16 cellular contexts compared by ENCODE assay signal in genomic region chr16:89199241-89200123, GRCh38. TPM values are rescaled to one million over a fixed set of nuclear protein-coding genes. Genes with fewer than 3 reads are reported as not detected.
A peak's percentile ranks its signal among the peaks of the same experiment; 100 is the strongest.
DNase-seq lines count a peak whose midpoint lies in the region; ATAC-seq and TF ChIP-seq lines count a peak whose summit lies in the region.
"Had no signal": no experiment of that assay in that cellular context is flagged by ENCODE, and none has a peak within 500 bp of the region (broad histone marks: within the 10 kb centered on the region; RNA-seq: fewer than 3 reads in every experiment).

No MANE protein-coding gene starts in this region.

- CTCF ChIA-PET in Caco-2 (lab: Charles Lee): no interaction called here

- no peak overlapping the region for H3K27ac ChIP-seq in HUES6 (ENCODE audit: low read depth, low read length)

- peaks cover 8% of the 10 kb centered on the region for H3K4me1 Mint-ChIP-seq in Caco-2 (ENCODE audit: low read depth, unreplicated experiment)
- peaks cover 7% of the 10 kb centered on the region for H3K4me1 Mint-ChIP-seq in chondrocyte (ENCODE audit: low read depth)
- peaks cover 16% of the 10 kb centered on the region for H3K4me1 Mint-ChIP-seq in nephron progenitor cell
- peaks cover 0 to 18% (median 14%) of the 10 kb centered on the region in 4 donors for H3K4me1 Mint-ChIP-seq in naive thymus-derived CD8-positive, alpha-beta T cell
- H3K4me1 Mint-ChIP-seq: nephron had no signal

- H3K9me3 Mint-ChIP-seq in Caco-2 (ENCODE audit: unreplicated experiment): no peaks in the 10 kb centered on the region
- H3K9me3 Mint-ChIP-seq in chondrocyte (ENCODE audit: low read depth): peaks cover 9% of the 10 kb centered on the region
- peaks cover 21% of the 10 kb centered on the region for H3K9me3 Mint-ChIP-seq in nephron progenitor cell
- H3K9me3 Mint-ChIP-seq in naive thymus-derived CD8-positive, alpha-beta T cell: peaks cover 0 to 4% (median 0%) of the 10 kb centered on the region in 9 donors

- BruUV-seq in Caco-2 (replicated peaks; lab: Mats Ljungman, UMichigan): no TSS peak

- TF ChIP-seq CTCF in Caco-2 (IDR thresholded peaks at IDR 0.05; ENCODE audit: insufficient read depth in 1 of 2, low read depth in 1 of 2, low read length in 1 of 2, severe bottlenecking in 1 of 2, unreplicated experiment in 1 of 2) (no peak), chondrocyte (IDR thresholded peaks at IDR 0.05) (no peak), nephron progenitor cell (IDR thresholded peaks at IDR 0.05) (no peak)

- H3K36me3 ChIP-seq in Caco-2 (ENCODE audit: control insufficient read depth, insufficient read depth, low read length) (no peaks in the 10 kb centered on the region), HUES6 (ENCODE audit: control insufficient read depth, insufficient read depth, low read length) (no peaks in the 10 kb centered on the region)

- H3K4me1 ChIP-seq in Caco-2: peaks cover 17% of the 10 kb centered on the region
- peaks cover 11% of the 10 kb centered on the region for H3K4me1 ChIP-seq in HUES6 (ENCODE audit: control insufficient read depth, insufficient read depth, low read length)

- H3K4me3 Mint-ChIP-seq in Caco-2 (ENCODE audit: unreplicated experiment) (peak overlapping the region; percentile 34), chondrocyte (ENCODE audit: unreplicated experiment) (no peak overlapping the region), nephron progenitor cell (peak overlapping the region; percentile 69)
- H3K4me3 Mint-ChIP-seq in naive thymus-derived CD8-positive, alpha-beta T cell: peak overlapping the region in 2 of 10 donors; percentile 31 to 56
- H3K4me3 Mint-ChIP-seq: activated CD8-positive, alpha-beta memory T cell treated with anti-CD3 and anti-CD28 coated beads, Interleukin-2, amount 10 ng/mL, durations not matched to agents 7 days and 5 days had no signal

- H3K9me3 ChIP-seq in Caco-2 (no peaks in the 10 kb centered on the region), HUES6 (ENCODE audit: control insufficient read depth, insufficient read depth, low read depth, low read length) (no peaks in the 10 kb centered on the region)

- DNase-seq in Caco-2: no peak
- DNase-seq in chondrocyte (ENCODE audit: low spot score): peak; percentile 75
- DNase-seq in nephron progenitor cell: no peak
- DNase-seq in NCI-H226: no peak
- DNase-seq in naive thymus-derived CD8-positive, alpha-beta T cell: no peak
- no peak for DNase-seq in epidermal melanocyte (ENCODE audit: insufficient read length, low spot score)
- DNase-seq: activated CD8-positive, alpha-beta memory T cell treated with anti-CD3 and anti-CD28 coated beads, Interleukin-2, amount 10 ng/mL, durations not matched to agents 7 days and 5 days; cerebellar nuclear complex; DMS 273 treated with DMSO at 0.1 percent for 48 hours; KBM-7; NCI-H1092 treated with DMSO at 0.1 percent for 48 hours; NCI-H748 treated with DMSO at 0.1 percent for 48 hours had no signal

- H3K27me3 Mint-ChIP-seq in Caco-2 (ENCODE audit: insufficient read depth, unreplicated experiment) (peaks cover 12% of the 10 kb centered on the region), chondrocyte (ENCODE audit: low read depth) (peaks cover 27% of the 10 kb centered on the region), nephron progenitor cell (ENCODE audit: low read depth, poor library complexity) (peaks cover 63% of the 10 kb centered on the region)
- peaks cover 18 to 45% (median 29%) of the 10 kb centered on the region in 5 donors for H3K27me3 Mint-ChIP-seq in naive thymus-derived CD8-positive, alpha-beta T cell

- intact Hi-C loops in Caco-2 (cut with micrococcal nuclease; ENCODE audit: unreplicated experiment): loop anchor here (2.0 kb wide), 1 partner anchor 17 kb away; the partner anchor contains the start of gene ZNF778

- peaks cover 7% of the 10 kb centered on the region for H3K36me3 Mint-ChIP-seq in Caco-2 (ENCODE audit: insufficient read depth, unreplicated experiment)
- H3K36me3 Mint-ChIP-seq in chondrocyte (ENCODE audit: low read depth): peaks cover 3% of the 10 kb centered on the region
- peaks cover 7% of the 10 kb centered on the region for H3K36me3 Mint-ChIP-seq in nephron progenitor cell (ENCODE audit: low read depth)
- H3K36me3 Mint-ChIP-seq in naive thymus-derived CD8-positive, alpha-beta T cell: peaks cover 0 to 5% (median 0%) of the 10 kb centered on the region in 3 donors

- H3K4me3 ChIP-seq in Caco-2 (ENCODE audit: low read depth, low read length): no peak overlapping the region
- peak overlapping the region; percentile 81 for H3K4me3 ChIP-seq in HUES6 (ENCODE audit: low read depth, low read length)
- H3K4me3 ChIP-seq: lung had no signal

- no peak overlapping the region for H3K9ac ChIP-seq in HUES6 (ENCODE audit: low read length)

- H3K27ac Mint-ChIP-seq in Caco-2 (ENCODE audit: unreplicated experiment): no peak overlapping the region
- no peak overlapping the region for H3K27ac Mint-ChIP-seq in chondrocyte (ENCODE audit: unreplicated experiment)
- H3K27ac Mint-ChIP-seq in nephron progenitor cell: no peak overlapping the region
- peak overlapping the region in 1 of 10 donors; percentile 18 for H3K27ac Mint-ChIP-seq in naive thymus-derived CD8-positive, alpha-beta T cell
- H3K27ac Mint-ChIP-seq: activated CD8-positive, alpha-beta memory T cell treated with anti-CD3 and anti-CD28 coated beads, Interleukin-2, amount 10 ng/mL, durations not matched to agents 7 days and 5 days; nephron had no signal

- H3K27me3 ChIP-seq in Caco-2 (replicated peaks; ENCODE audit: control insufficient read depth, insufficient read depth, low read length): no peaks in the 10 kb centered on the region; the same call in 1 of the 2 replicates
- H3K27me3 ChIP-seq in HUES6 (ENCODE audit: control insufficient read depth, insufficient read depth, low read length): peaks cover 64% of the 10 kb centered on the region

- no peak for ATAC-seq in naive thymus-derived CD8-positive, alpha-beta T cell
- no peak for ATAC-seq in GM21515 (IDR thresholded peaks at IDR 0.05; ENCODE audit: unreplicated experiment)
- ATAC-seq: activated CD8-positive, alpha-beta memory T cell treated with anti-CD3 and anti-CD28 coated beads, Interleukin-2, amount 10 ng/mL, durations not matched to agents 7 days and 5 days had no signal

- POLR2A ChIA-PET in Caco-2 (lab: Charles Lee): no interaction called here
- POLR2A ChIA-PET in naive thymus-derived CD8-positive, alpha-beta T cell (lab: Charles Lee): interaction anchor here (0.6 kb wide), 2 partner anchors 298 to 586 kb away, joined by 3 to 6 read pairs; no protein-coding TSS in a partner anchor

RNA-seq across cellular contexts. Expression of gene SLC22A31, which starts 0.9 kb away (rescaled TPM):
- total RNA-seq in Caco-2 (2022) (4.9 and 6.7 TPM in 2 replicates), chondrocyte (0.40 to 0.94 TPM in 2 of 3 replicates, not detected in the other)
- not detected for total RNA-seq in naive thymus-derived CD8-positive, alpha-beta T cell
- not detected for polyA plus RNA-seq in naive thymus-derived CD8-positive, alpha-beta T cell
- total RNA-seq: activated CD8-positive, alpha-beta memory T cell treated with anti-CD3 and anti-CD28 coated beads, Interleukin-2, amount 10 ng/mL, durations not matched to agents 7 days and 5 days had no signal

RNA-seq across cellular contexts. Expression of gene ZNF778, which starts 18.0 kb away (rescaled TPM):
- total RNA-seq in Caco-2 (2022) (13.1 and 18.1 TPM in 2 replicates), chondrocyte (5.8 to 7.7 TPM (median 6.6 TPM) in 3 replicates)
- total RNA-seq in naive thymus-derived CD8-positive, alpha-beta T cell: 10 to 100 TPM in 1 of 2 experiments, 1 to 10 TPM in 1; 8.7 to 11.0 TPM
- polyA plus RNA-seq in naive thymus-derived CD8-positive, alpha-beta T cell: 1 to 10 TPM; 2.0 to 5.5 (median 2.9) TPM

RNA-seq across cellular contexts. Expression of gene CDH15, which starts 27.9 kb away (rescaled TPM):
- total RNA-seq in Caco-2 (2022) (not detected in 2 replicates), chondrocyte (0.20 to 0.23 TPM in 2 of 3 replicates, not detected in the other)
- not detected for total RNA-seq in naive thymus-derived CD8-positive, alpha-beta T cell
- not detected for polyA plus RNA-seq in naive thymus-derived CD8-positive, alpha-beta T cell
- total RNA-seq: activated CD8-positive, alpha-beta memory T cell treated with anti-CD3 and anti-CD28 coated beads, Interleukin-2, amount 10 ng/mL, durations not matched to agents 7 days and 5 days had no signal
